ENCODE assay signal across 1 cellular context in the genomic region with DNA sequence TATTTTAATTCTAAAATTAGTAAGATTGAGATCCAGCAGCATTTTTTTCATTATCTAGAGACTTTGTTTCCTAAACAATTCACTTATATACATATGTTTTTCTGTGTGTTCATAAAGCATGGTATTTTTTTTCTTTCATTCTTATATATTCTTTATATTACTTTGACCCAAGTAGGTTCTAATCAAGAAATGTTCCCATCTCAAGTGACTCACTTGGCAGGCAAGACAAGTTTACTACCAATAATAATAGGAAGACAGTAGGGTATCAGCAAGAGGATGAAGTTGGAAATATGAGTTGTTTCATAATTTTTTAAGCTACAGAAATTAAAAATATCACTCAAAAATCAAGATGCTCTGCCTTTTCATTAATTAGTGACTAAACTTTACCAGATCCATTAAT.
TF ChIP-seq lines count a peak whose summit lies in the region.

No MANE protein-coding gene starts in this region.

TF ChIP-seq in GM23338, 12 proteins besides CTCF, POLR2A, EP300 and RAD21 (continued from another document):
- TF ChIP-seq, protein P1, sequence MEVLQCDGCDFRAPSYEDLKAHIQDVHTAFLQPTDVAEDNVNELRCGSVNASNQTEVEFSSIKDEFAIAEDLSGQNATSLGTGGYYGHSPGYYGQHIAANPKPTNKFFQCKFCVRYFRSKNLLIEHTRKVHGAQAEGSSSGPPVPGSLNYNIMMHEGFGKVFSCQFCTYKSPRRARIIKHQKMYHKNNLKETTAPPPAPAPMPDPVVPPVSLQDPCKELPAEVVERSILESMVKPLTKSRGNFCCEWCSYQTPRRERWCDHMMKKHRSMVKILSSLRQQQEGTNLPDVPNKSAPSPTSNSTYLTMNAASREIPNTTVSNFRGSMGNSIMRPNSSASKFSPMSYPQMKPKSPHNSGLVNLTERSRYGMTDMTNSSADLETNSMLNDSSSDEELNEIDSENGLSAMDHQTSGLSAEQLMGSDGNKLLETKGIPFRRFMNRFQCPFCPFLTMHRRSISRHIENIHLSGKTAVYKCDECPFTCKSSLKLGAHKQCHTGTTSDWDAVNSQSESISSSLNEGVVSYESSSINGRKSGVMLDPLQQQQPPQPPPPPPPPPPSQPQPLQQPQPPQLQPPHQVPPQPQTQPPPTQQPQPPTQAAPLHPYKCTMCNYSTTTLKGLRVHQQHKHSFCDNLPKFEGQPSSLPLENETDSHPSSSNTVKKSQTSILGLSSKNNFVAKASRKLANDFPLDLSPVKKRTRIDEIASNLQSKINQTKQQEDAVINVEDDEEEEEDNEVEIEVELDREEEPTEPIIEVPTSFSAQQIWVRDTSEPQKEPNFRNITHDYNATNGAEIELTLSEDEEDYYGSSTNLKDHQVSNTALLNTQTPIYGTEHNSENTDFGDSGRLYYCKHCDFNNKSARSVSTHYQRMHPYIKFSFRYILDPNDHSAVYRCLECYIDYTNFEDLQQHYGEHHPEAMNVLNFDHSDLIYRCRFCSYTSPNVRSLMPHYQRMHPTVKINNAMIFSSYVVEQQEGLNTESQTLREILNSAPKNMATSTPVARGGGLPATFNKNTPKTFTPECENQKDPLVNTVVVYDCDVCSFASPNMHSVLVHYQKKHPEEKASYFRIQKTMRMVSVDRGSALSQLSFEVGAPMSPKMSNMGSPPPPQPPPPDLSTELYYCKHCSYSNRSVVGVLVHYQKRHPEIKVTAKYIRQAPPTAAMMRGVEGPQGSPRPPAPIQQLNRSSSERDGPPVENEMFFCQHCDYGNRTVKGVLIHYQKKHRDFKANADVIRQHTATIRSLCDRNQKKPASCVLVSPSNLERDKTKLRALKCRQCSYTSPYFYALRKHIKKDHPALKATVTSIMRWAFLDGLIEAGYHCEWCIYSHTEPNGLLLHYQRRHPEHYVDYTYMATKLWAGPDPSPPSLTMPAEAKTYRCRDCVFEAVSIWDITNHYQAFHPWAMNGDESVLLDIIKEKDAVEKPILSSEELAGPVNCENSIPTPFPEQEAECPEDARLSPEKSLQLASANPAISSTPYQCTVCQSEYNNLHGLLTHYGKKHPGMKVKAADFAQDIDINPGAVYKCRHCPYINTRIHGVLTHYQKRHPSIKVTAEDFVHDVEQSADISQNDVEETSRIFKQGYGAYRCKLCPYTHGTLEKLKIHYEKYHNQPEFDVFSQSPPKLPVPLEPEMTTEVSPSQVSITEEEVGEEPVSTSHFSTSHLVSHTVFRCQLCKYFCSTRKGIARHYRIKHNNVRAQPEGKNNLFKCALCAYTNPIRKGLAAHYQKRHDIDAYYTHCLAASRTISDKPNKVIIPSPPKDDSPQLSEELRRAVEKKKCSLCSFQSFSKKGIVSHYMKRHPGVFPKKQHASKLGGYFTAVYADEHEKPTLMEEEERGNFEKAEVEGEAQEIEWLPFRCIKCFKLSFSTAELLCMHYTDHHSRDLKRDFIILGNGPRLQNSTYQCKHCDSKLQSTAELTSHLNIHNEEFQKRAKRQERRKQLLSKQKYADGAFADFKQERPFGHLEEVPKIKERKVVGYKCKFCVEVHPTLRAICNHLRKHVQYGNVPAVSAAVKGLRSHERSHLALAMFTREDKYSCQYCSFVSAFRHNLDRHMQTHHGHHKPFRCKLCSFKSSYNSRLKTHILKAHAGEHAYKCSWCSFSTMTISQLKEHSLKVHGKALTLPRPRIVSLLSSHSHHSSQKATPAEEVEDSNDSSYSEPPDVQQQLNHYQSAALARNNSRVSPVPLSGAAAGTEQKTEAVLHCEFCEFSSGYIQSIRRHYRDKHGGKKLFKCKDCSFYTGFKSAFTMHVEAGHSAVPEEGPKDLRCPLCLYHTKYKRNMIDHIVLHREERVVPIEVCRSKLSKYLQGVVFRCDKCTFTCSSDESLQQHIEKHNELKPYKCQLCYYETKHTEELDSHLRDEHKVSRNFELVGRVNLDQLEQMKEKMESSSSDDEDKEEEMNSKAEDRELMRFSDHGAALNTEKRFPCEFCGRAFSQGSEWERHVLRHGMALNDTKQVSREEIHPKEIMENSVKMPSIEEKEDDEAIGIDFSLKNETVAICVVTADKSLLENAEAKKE (CRISPR knock-in tag; IDR thresholded peaks at IDR 0.05), result no peak
- TF ChIP-seq NANOG (IDR thresholded peaks at IDR 0.05; ENCODE audit: borderline replicate concordance) (no peak), EZH2 (IDR thresholded peaks at IDR 0.05; ENCODE audit: low read depth, unreplicated experiment) (no peak), STAT1 (IDR thresholded peaks at IDR 0.05; ENCODE audit: unreplicated experiment) (no peak), ZNF114 (CRISPR knock-in tag; IDR thresholded peaks at IDR 0.05) (no peak)
- TF ChIP-seq, protein P2, sequence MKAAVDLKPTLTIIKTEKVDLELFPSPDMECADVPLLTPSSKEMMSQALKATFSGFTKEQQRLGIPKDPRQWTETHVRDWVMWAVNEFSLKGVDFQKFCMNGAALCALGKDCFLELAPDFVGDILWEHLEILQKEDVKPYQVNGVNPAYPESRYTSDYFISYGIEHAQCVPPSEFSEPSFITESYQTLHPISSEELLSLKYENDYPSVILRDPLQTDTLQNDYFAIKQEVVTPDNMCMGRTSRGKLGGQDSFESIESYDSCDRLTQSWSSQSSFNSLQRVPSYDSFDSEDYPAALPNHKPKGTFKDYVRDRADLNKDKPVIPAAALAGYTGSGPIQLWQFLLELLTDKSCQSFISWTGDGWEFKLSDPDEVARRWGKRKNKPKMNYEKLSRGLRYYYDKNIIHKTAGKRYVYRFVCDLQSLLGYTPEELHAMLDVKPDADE (IDR thresholded peaks at IDR 0.05), result no peak
